9 cellular contexts compared by ENCODE assay signal in the genomic region with DNA sequence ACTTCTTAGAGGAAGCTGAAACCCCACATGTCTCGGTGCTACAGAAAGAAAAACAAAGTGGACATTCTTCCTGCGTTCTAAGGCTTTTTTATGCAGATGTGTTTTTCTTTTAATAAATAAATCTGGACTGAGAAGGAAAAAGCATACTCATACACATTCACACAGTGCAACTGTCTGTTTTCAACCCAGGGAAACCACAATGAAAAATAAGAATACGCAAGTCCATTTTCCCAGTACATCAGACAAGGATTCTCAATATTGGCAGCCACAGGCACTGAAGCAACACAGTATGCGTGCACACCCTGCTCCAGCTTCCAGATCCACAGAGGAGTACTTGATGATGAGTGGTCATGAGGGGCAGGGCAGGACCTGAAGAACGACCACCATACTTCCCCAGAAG.
DNase-seq lines count a peak whose midpoint lies in the region; ATAC-seq and TF ChIP-seq lines count a peak whose summit lies in the region.
"Had no signal": no experiment of that assay in that cellular context is flagged by ENCODE, and none has a peak within 500 bp of the region (broad histone marks: within the 10 kb centered on the region; RNA-seq: fewer than 3 reads in every experiment).

No MANE protein-coding gene starts in this region.

- no peaks in the 10 kb centered on the region for H3K9me3 ChIP-seq in RWPE2 (ENCODE audit: severe bottlenecking)
- no peaks in the 10 kb centered on the region for H3K9me3 ChIP-seq in skeletal muscle tissue (ENCODE audit: control insufficient read depth in 3 of 3, low read length in 3 of 3)

- TF ChIP-seq CTCF in GM06990 (IDR thresholded peaks at IDR 0.05; ENCODE audit: insufficient read depth, low read length, poor library complexity, severe bottlenecking) (no peak), RWPE2 (IDR thresholded peaks at IDR 0.05; ENCODE audit: poor library complexity, severe bottlenecking) (no peak)

- H3K36me3 ChIP-seq in GM06990 (ENCODE audit: control insufficient read depth, insufficient read depth, low read length) (peaks cover under 1% of the 10 kb centered on the region; the same call in 1 of the 2 replicates), RWPE2 (ENCODE audit: low read depth) (peaks cover 73% of the 10 kb centered on the region), skeletal muscle tissue (ENCODE audit: control insufficient read depth in 3 of 3, insufficient read depth in 3 of 3, low read length in 3 of 3) (no peaks in the 10 kb centered on the region)

- H3K27me3 ChIP-seq in GM06990 (replicated peaks; ENCODE audit: control insufficient read depth, insufficient read depth, low read length) = no peaks in the 10 kb centered on the region
- H3K27me3 ChIP-seq in RWPE2 (ENCODE audit: insufficient read depth, poor library complexity, severe bottlenecking) = no peaks in the 10 kb centered on the region
- no peaks in the 10 kb centered on the region for H3K27me3 ChIP-seq in skeletal muscle tissue (ENCODE audit: control insufficient read depth in 3 of 3, insufficient read depth in 3 of 3, low read length in 3 of 3)

- H3K27ac ChIP-seq in RWPE2 (ENCODE audit: poor library complexity, severe bottlenecking) (peak overlapping the region; percentile 93), epithelial cell of prostate (peak overlapping the region; percentile 77), skeletal muscle tissue (ENCODE audit: low read depth, low read length) (peak overlapping the region; percentile 25)

- DNase-seq in GM06990 (ENCODE audit: extremely low read depth, insufficient read length) = no peak
- DNase-seq in RWPE2 (ENCODE audit: low spot score) = no peak
- no peak for DNase-seq in epithelial cell of prostate (ENCODE audit: low read depth, low spot score)
- no peak for DNase-seq in GOT3 (lab: John Stamatoyannopoulos, UW)
- no peak for DNase-seq in OCI-M2 (lab: John Stamatoyannopoulos, UW; ENCODE audit: unreplicated experiment)
- DNase-seq: activated effector memory CD4-positive, alpha-beta T cell treated with anti-CD3 and anti-CD28 coated beads, Interleukin-2, amount 50 U/mL, for 16 hours had no signal

- H3K9ac ChIP-seq in skeletal muscle tissue (ENCODE audit: low read depth in 1 of 3, low read length in 3 of 3) = no peak overlapping the region

- peaks cover 96% of the 10 kb centered on the region for H3K4me1 ChIP-seq in RWPE2 (ENCODE audit: insufficient read depth, poor library complexity, severe bottlenecking)
- H3K4me1 ChIP-seq in skeletal muscle tissue (ENCODE audit: control insufficient read depth in 3 of 3, insufficient read depth in 3 of 3, low read length in 3 of 3) = peaks cover 85 to 90% (median 87%) of the 10 kb centered on the region in 3 donors

- H3K4me3 ChIP-seq in GM06990 (replicated peaks; ENCODE audit: low read depth, low read length) (peak overlapping the region; percentile 29), RWPE2 (ENCODE audit: severe bottlenecking) (no peak overlapping the region), skeletal muscle tissue (ENCODE audit: low read length in 3 of 3) (no peak overlapping the region)

- ATAC-seq in RWPE2 (ENCODE audit: low read depth) = no peak
- ATAC-seq in GM18498 (IDR thresholded peaks at IDR 0.05; ENCODE audit: unreplicated experiment) = no peak
- ATAC-seq: esophagus mucosa had no signal

Comparison
In these comparisons a context has a peak if more than half of its experiments do, and no peak if none do; other contexts are left out.
1. H3K27ac ChIP-seq: peak in every context shown above with its lines; median percentile 93 in RWPE2; 77 in epithelial cell of prostate; 25 in skeletal muscle tissue.